Comparison of ENCODE assay signal across 21 cellular contexts in genomic region chr5:126535856-126536545, GRCh38. TPM values are rescaled to one million over a fixed set of nuclear protein-coding genes. Genes with fewer than 3 reads are reported as not detected.
A peak's percentile ranks its signal among the peaks of the same experiment; 100 is the strongest.
DNase-seq lines count a peak whose midpoint lies in the region; ATAC-seq and TF ChIP-seq lines count a peak whose summit lies in the region.
"Had no signal": no experiment of that assay in that cellular context is flagged by ENCODE, and none has a peak within 500 bp of the region (broad histone marks: within the 10 kb centered on the region; RNA-seq: fewer than 3 reads in every experiment).

No MANE protein-coding gene starts in this region.

- H4K20me1 ChIP-seq in fibroblast of lung (ENCODE audit: control insufficient read depth, extremely low read depth, insufficient read depth, low read length): no peaks in the 10 kb centered on the region

- no peak overlapping the region for H3K4me3 Mint-ChIP-seq in osteocyte (ENCODE audit: unreplicated experiment)
- H3K4me3 Mint-ChIP-seq: CD4-positive, alpha-beta T cell had no signal

- intact Hi-C loops in left colon (cut with DNase I, micrococcal nuclease): loop anchor here (5.0 to 10.0 kb wide), 2 partner anchors 171 to 194 kb away; no protein-coding TSS in a partner anchor

- no peaks in the 10 kb centered on the region for H3K79me2 ChIP-seq in fibroblast of lung (ENCODE audit: control insufficient read depth, insufficient read depth, low read length)

- H3K9ac ChIP-seq in fibroblast of lung (ENCODE audit: insufficient read depth, low read length): no peak overlapping the region
- H3K9ac ChIP-seq: GM23248 had no signal

- H3K4me1 Mint-ChIP-seq in osteocyte (ENCODE audit: unreplicated experiment): peaks cover 40% of the 10 kb centered on the region

- H3K9me3 Mint-ChIP-seq in osteocyte (ENCODE audit: unreplicated experiment): no peaks in the 10 kb centered on the region
- H3K9me3 Mint-ChIP-seq: CD4-positive, alpha-beta T cell had no signal

- peaks cover 7% of the 10 kb centered on the region for H3K4me1 ChIP-seq in fibroblast of lung (ENCODE audit: control insufficient read depth, extremely low read depth, insufficient read depth, low read length)
- H3K4me1 ChIP-seq: BE2C had no signal

- peak overlapping the region; percentile 65 for H3K27ac Mint-ChIP-seq in osteocyte (ENCODE audit: unreplicated experiment)
- H3K27ac Mint-ChIP-seq: CD4-positive, alpha-beta T cell had no signal

- peak overlapping the region; percentile 5 for H3K4me2 ChIP-seq in fibroblast of lung (ENCODE audit: extremely low read depth, insufficient read depth, low read length)

- H3K27me3 Mint-ChIP-seq in osteocyte (ENCODE audit: unreplicated experiment): no peaks in the 10 kb centered on the region
- H3K27me3 Mint-ChIP-seq: CD4-positive, alpha-beta T cell had no signal

- H3K36me3 ChIP-seq in fibroblast of lung (ENCODE audit: control insufficient read depth, insufficient read depth, low read length): no peaks in the 10 kb centered on the region
- H3K36me3 ChIP-seq: BE2C had no signal

- no peaks in the 10 kb centered on the region for H3K27me3 ChIP-seq in fibroblast of lung (ENCODE audit: control insufficient read depth, insufficient read depth, low read length)
- H3K27me3 ChIP-seq: BE2C had no signal

- no peaks in the 10 kb centered on the region for H3K9me3 ChIP-seq in fibroblast of lung (ENCODE audit: control insufficient read depth, insufficient read depth, low read depth, low read length)
- H3K9me3 ChIP-seq: BE2C had no signal

- H3K4me3 ChIP-seq in fibroblast of lung (replicated peaks in 1 of 4; ENCODE audit: control extremely low read depth in 1 of 4, insufficient read depth in 1 of 4, low read depth in 3 of 4, low read length in 4 of 4): no peak overlapping the region
- H3K4me3 ChIP-seq: GM23248 had no signal

- H2AFZ ChIP-seq in fibroblast of lung (ENCODE audit: low read length): peak overlapping the region; percentile 58
- H2AFZ ChIP-seq: GM23248 had no signal

- DNase-seq in DMS53 (lab: John Stamatoyannopoulos, UW) (peak; percentile 47), DMS53 treated with DMSO at 0.1 percent for 48 hours (lab: John Stamatoyannopoulos, UW; ENCODE audit: unreplicated experiment) (no peak), NCI-H69 (lab: John Stamatoyannopoulos, UW) (peak; percentile 21), fibroblast of lung (ENCODE audit: low read depth in 2 of 2) (no peak), osteocyte (ENCODE audit: extremely low spot score, unreplicated experiment) (no peak), left colon (no peak), T-helper 9 cell (no peak)
- DNase-seq: BE2C; Calu3; CD4-positive, alpha-beta T cell; DND-41; GM23248; Kasumi-1; NCI-H1105 treated with DMSO at 0.1 percent for 48 hours; NCI-H187; NCI-H774; PC-3 had no signal

- no peaks in the 10 kb centered on the region for H3K36me3 Mint-ChIP-seq in osteocyte (ENCODE audit: unreplicated experiment)

- no peak overlapping the region for H3K27ac ChIP-seq in fibroblast of lung (ENCODE audit: insufficient read depth, low read length)
- H3K27ac ChIP-seq: 22Rv1, GM23248, RWPE1 had no signal

- ATAC-seq in left colon (no peak), HG03280 (IDR thresholded peaks at IDR 0.05; ENCODE audit: unreplicated experiment) (no peak)
- ATAC-seq: HepG2, PC-3 had no signal

- TF ChIP-seq CTCF in fibroblast of lung (conservative IDR thresholded peaks at IDR 0.05 in 1 of 2, IDR thresholded peaks at IDR 0.05 in 1 of 2; ENCODE audit: low read depth in 1 of 2, low read length in 2 of 2) (no peak), osteocyte (IDR thresholded peaks at IDR 0.05) (no peak)

RNA-seq across cellular contexts. Expression of gene ALDH7A1, which starts 59.0 kb away (rescaled TPM):
- total RNA-seq in fibroblast of lung (39.5 and 44.8 TPM in 2 replicates), osteocyte (117 and 130 TPM in 2 replicates), left colon (10 to 100 TPM; 50.5 to 61.8 TPM)
- polyA plus RNA-seq in fibroblast of lung: 53.3 and 74.9 TPM in 2 replicates
- 64.1 and 89.7 TPM in 2 replicates for polyA plus RNA-seq in fibroblast of lung (2012)
- polyA minus RNA-seq in fibroblast of lung (ENCODE audit: low replicate concordance): 58.5 and 59.1 TPM in 2 replicates

Comparison
In these comparisons a context has a peak if more than half of its experiments do, and no peak if none do; other contexts are left out.
1. DNase-seq: peak in DMS53 (single experiment) and NCI-H69 (single experiment); none in DMS53 treated with DMSO at 0.1 percent for 48 hours (single experiment), fibroblast of lung (0 of 2), osteocyte (single experiment), left colon (0 of 2) and T-helper 9 cell (single experiment).